ENCODE assay signal across 1 cellular context in genomic region chr22:31099386-31099785, GRCh38.
TF ChIP-seq lines count a peak whose summit lies in the region.

No MANE protein-coding gene starts in this region.

TF ChIP-seq in WTC11, 78 proteins besides CTCF, POLR2A, EP300 and RAD21 (continued from another document):
- TF ChIP-seq, protein P1, sequence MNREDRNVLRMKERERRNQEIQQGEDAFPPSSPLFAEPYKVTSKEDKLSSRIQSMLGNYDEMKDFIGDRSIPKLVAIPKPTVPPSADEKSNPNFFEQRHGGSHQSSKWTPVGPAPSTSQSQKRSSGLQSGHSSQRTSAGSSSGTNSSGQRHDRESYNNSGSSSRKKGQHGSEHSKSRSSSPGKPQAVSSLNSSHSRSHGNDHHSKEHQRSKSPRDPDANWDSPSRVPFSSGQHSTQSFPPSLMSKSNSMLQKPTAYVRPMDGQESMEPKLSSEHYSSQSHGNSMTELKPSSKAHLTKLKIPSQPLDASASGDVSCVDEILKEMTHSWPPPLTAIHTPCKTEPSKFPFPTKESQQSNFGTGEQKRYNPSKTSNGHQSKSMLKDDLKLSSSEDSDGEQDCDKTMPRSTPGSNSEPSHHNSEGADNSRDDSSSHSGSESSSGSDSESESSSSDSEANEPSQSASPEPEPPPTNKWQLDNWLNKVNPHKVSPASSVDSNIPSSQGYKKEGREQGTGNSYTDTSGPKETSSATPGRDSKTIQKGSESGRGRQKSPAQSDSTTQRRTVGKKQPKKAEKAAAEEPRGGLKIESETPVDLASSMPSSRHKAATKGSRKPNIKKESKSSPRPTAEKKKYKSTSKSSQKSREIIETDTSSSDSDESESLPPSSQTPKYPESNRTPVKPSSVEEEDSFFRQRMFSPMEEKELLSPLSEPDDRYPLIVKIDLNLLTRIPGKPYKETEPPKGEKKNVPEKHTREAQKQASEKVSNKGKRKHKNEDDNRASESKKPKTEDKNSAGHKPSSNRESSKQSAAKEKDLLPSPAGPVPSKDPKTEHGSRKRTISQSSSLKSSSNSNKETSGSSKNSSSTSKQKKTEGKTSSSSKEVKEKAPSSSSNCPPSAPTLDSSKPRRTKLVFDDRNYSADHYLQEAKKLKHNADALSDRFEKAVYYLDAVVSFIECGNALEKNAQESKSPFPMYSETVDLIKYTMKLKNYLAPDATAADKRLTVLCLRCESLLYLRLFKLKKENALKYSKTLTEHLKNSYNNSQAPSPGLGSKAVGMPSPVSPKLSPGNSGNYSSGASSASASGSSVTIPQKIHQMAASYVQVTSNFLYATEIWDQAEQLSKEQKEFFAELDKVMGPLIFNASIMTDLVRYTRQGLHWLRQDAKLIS (CRISPR knock-in tag; IDR thresholded peaks at IDR 0.05; ENCODE audit: borderline replicate concordance): no peak
- TF ChIP-seq RELA (CRISPR knock-in tag; IDR thresholded peaks at IDR 0.05; ENCODE audit: borderline replicate concordance) (no peak), NFE2L1 (CRISPR knock-in tag; IDR thresholded peaks at IDR 0.05) (no peak), CDX4 (CRISPR knock-in tag; IDR thresholded peaks at IDR 0.05; ENCODE audit: borderline replicate concordance) (no peak), ZNF423 (CRISPR knock-in tag; IDR thresholded peaks at IDR 0.05) (no peak), ZNF317 (CRISPR knock-in tag; IDR thresholded peaks at IDR 0.05; ENCODE audit: borderline replicate concordance, low read depth) (no peak), ZMAT4 (CRISPR knock-in tag; IDR thresholded peaks at IDR 0.05) (no peak), ZBTB21 (CRISPR knock-in tag; IDR thresholded peaks at IDR 0.05; ENCODE audit: borderline replicate concordance) (no peak), NFYB (CRISPR knock-in tag; conservative IDR thresholded peaks at IDR 0.05; ENCODE audit: low read depth) (no peak), ERG (CRISPR knock-in tag; IDR thresholded peaks at IDR 0.05) (no peak)
- TF ChIP-seq, protein P2, sequence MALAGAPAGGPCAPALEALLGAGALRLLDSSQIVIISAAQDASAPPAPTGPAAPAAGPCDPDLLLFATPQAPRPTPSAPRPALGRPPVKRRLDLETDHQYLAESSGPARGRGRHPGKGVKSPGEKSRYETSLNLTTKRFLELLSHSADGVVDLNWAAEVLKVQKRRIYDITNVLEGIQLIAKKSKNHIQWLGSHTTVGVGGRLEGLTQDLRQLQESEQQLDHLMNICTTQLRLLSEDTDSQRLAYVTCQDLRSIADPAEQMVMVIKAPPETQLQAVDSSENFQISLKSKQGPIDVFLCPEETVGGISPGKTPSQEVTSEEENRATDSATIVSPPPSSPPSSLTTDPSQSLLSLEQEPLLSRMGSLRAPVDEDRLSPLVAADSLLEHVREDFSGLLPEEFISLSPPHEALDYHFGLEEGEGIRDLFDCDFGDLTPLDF (CRISPR knock-in tag; IDR thresholded peaks at IDR 0.05): no peak
- TF ChIP-seq, protein P3, sequence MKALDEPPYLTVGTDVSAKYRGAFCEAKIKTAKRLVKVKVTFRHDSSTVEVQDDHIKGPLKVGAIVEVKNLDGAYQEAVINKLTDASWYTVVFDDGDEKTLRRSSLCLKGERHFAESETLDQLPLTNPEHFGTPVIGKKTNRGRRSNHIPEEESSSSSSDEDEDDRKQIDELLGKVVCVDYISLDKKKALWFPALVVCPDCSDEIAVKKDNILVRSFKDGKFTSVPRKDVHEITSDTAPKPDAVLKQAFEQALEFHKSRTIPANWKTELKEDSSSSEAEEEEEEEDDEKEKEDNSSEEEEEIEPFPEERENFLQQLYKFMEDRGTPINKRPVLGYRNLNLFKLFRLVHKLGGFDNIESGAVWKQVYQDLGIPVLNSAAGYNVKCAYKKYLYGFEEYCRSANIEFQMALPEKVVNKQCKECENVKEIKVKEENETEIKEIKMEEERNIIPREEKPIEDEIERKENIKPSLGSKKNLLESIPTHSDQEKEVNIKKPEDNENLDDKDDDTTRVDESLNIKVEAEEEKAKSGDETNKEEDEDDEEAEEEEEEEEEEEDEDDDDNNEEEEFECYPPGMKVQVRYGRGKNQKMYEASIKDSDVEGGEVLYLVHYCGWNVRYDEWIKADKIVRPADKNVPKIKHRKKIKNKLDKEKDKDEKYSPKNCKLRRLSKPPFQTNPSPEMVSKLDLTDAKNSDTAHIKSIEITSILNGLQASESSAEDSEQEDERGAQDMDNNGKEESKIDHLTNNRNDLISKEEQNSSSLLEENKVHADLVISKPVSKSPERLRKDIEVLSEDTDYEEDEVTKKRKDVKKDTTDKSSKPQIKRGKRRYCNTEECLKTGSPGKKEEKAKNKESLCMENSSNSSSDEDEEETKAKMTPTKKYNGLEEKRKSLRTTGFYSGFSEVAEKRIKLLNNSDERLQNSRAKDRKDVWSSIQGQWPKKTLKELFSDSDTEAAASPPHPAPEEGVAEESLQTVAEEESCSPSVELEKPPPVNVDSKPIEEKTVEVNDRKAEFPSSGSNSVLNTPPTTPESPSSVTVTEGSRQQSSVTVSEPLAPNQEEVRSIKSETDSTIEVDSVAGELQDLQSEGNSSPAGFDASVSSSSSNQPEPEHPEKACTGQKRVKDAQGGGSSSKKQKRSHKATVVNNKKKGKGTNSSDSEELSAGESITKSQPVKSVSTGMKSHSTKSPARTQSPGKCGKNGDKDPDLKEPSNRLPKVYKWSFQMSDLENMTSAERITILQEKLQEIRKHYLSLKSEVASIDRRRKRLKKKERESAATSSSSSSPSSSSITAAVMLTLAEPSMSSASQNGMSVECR (CRISPR knock-in tag; IDR thresholded peaks at IDR 0.05; ENCODE audit: borderline replicate concordance): no peak
